In the genomic region with DNA sequence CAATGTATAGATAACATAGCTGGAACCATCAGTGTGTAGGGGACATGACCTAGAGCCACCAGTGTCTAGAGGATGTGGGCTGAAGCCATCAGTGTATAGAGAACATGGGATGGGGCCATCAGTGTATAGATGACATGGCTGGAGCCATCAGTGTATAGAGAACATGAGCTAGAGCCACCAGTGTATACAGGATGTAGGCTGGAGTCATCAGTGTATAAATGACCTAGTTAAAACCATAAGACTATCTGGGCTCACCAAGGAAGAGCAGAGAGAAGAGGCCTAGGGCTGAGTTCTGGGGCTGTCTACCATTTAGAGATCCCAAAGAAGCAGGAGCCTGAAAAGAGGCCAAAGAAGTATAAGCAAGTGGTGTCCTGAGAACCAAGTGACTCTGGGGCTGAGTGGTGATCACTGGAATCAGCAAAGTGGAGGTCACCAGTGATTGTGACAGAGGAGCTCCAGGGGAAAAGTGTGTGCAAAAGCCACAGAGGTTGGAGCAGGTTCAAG, we compare ENCODE assay signal across 10 cellular contexts. TPM values are rescaled to one million over a fixed set of nuclear protein-coding genes. Genes with fewer than 3 reads are reported as not detected.
DNase-seq lines count a peak whose midpoint lies in the region; ATAC-seq and TF ChIP-seq lines count a peak whose summit lies in the region.
"Had no signal": no experiment of that assay in that cellular context is flagged by ENCODE, and none has a peak within 500 bp of the region (broad histone marks: within the 10 kb centered on the region; RNA-seq: fewer than 3 reads in every experiment).

No MANE protein-coding gene starts in this region.

- H3F3A ChIP-seq in MM.1S (ENCODE audit: insufficient read depth, low read length): no peaks in the 10 kb centered on the region

- no peak overlapping the region for H3K4me3 ChIP-seq in CD8-positive, alpha-beta memory T cell (ENCODE audit: low read length)
- H3K4me3 ChIP-seq in colonic mucosa: no peak overlapping the region
- H3K4me3 ChIP-seq in rectal smooth muscle tissue (ENCODE audit: low read length): no peak overlapping the region
- H3K4me3 ChIP-seq in MM.1S (ENCODE audit: low read length): no peak overlapping the region

- H3K36me3 ChIP-seq in CD8-positive, alpha-beta memory T cell (ENCODE audit: insufficient read depth, low read length): no peaks in the 10 kb centered on the region
- H3K36me3 ChIP-seq in colonic mucosa (no peaks in the 10 kb centered on the region), rectal smooth muscle tissue (ENCODE audit: control insufficient read depth, insufficient read depth, low read length) (no peaks in the 10 kb centered on the region), MM.1S (replicated peaks; ENCODE audit: insufficient read depth, low read length) (no peaks in the 10 kb centered on the region)

- DNase-seq in CD8-positive, alpha-beta memory T cell: peak in 1 of 5 donors; percentile 17
- DNase-seq in NAMALWA (ENCODE audit: low spot score): peak; percentile 76
- DNase-seq in colonic mucosa: peak; percentile 13
- DNase-seq in stimulated activated naive CD4-positive, alpha-beta T cell treated with Interleukin-2 at 50 U/mL for 16 hours (lab: John Stamatoyannopoulos, UW): no peak
- no peak for DNase-seq in MM.1S
- DNase-seq: NCI-H2081 treated with DMSO at 0.1 percent for 48 hours, SW 1271 had no signal

- CTCF ChIA-PET in CD8-positive, alpha-beta memory T cell (lab: Charles Lee): interaction anchor here (1.0 to 1.1 kb wide), 2 partner anchors 20 to 57 kb away, joined by 3 read pairs; no protein-coding TSS in a partner anchor

- no peak overlapping the region for H2AFZ ChIP-seq in MM.1S (ENCODE audit: low read length)

- H3K27me3 ChIP-seq in CD8-positive, alpha-beta memory T cell (ENCODE audit: insufficient read depth, low read length, poor library complexity, severe bottlenecking): no peaks in the 10 kb centered on the region
- H3K27me3 ChIP-seq in colonic mucosa (no peaks in the 10 kb centered on the region), rectal smooth muscle tissue (ENCODE audit: control insufficient read depth, insufficient read depth, low read length) (no peaks in the 10 kb centered on the region), MM.1S (replicated peaks; ENCODE audit: insufficient read depth, low read length) (peaks cover 72% of the 10 kb centered on the region)

- POLR2A ChIA-PET in CD8-positive, alpha-beta memory T cell (lab: Charles Lee): no interaction called here

- H4K20me1 ChIP-seq in MM.1S (ENCODE audit: insufficient read depth, low read length): no peaks in the 10 kb centered on the region

- no peak overlapping the region for H3K27ac ChIP-seq in CD8-positive, alpha-beta memory T cell (ENCODE audit: low read depth, low read length)
- H3K27ac ChIP-seq in colonic mucosa (no peak overlapping the region), rectal smooth muscle tissue (ENCODE audit: low read depth, low read length) (peak overlapping the region; percentile 97), MM.1S (ENCODE audit: low read length) (no peak overlapping the region)

- TF ChIP-seq CTCF in colonic mucosa (IDR thresholded peaks at IDR 0.05) (no peak), MM.1S (IDR thresholded peaks at IDR 0.05; ENCODE audit: low read length) (no peak)

- ATAC-seq in HG03432 (IDR thresholded peaks at IDR 0.05; ENCODE audit: unreplicated experiment): no peak
- ATAC-seq: HCT116 had no signal

- peak overlapping the region in 2 of 7 donors; percentile 17 to 46 for H3K4me3 Mint-ChIP-seq in CD8-positive, alpha-beta memory T cell

- no peak overlapping the region for H3K4me2 ChIP-seq in MM.1S (ENCODE audit: low read depth, low read length)

- no peaks in the 10 kb centered on the region for H3K9me3 ChIP-seq in CD8-positive, alpha-beta memory T cell (ENCODE audit: low read length)
- H3K9me3 ChIP-seq in colonic mucosa (no peaks in the 10 kb centered on the region), MM.1S (replicated peaks; ENCODE audit: insufficient read depth, low read length) (no peaks in the 10 kb centered on the region)

- intact Hi-C loops in colonic mucosa (cut with DNase I): no loop called here

- H3K36me3 Mint-ChIP-seq in CD8-positive, alpha-beta memory T cell: no peaks in the 10 kb centered on the region

- no peaks in the 10 kb centered on the region for H3K79me2 ChIP-seq in MM.1S (ENCODE audit: low read length)

- H3K4me1 Mint-ChIP-seq in CD8-positive, alpha-beta memory T cell: peaks cover 20 to 37% (median 30%) of the 10 kb centered on the region in 3 donors

- H3K9me2 ChIP-seq in MM.1S (replicated peaks; ENCODE audit: insufficient read depth, low read length): no peaks in the 10 kb centered on the region

- H3K9ac ChIP-seq in colonic mucosa (ENCODE audit: low read depth in 2 of 2, low read length in 2 of 2) (no peak overlapping the region), rectal smooth muscle tissue (ENCODE audit: low read length) (no peak overlapping the region), MM.1S (ENCODE audit: low read length) (no peak overlapping the region)

- H3K27ac Mint-ChIP-seq in CD8-positive, alpha-beta memory T cell: peak overlapping the region in 5 of 8 donors; percentile 6 to 73 (median 16)

- H3K9me3 Mint-ChIP-seq in CD8-positive, alpha-beta memory T cell: no peaks in the 10 kb centered on the region

- peaks cover 10 to 13% of the 10 kb centered on the region in 2 donors for H3K27me3 Mint-ChIP-seq in CD8-positive, alpha-beta memory T cell

- peaks cover 8% of the 10 kb centered on the region for H3K4me1 ChIP-seq in CD8-positive, alpha-beta memory T cell (ENCODE audit: insufficient read depth, low read length)
- peaks cover 16% of the 10 kb centered on the region for H3K4me1 ChIP-seq in colonic mucosa
- peaks cover 64% of the 10 kb centered on the region for H3K4me1 ChIP-seq in rectal smooth muscle tissue (ENCODE audit: control insufficient read depth, insufficient read depth, low read length)
- H3K4me1 ChIP-seq in MM.1S (ENCODE audit: low read length): no peaks in the 10 kb centered on the region

RNA-seq across cellular contexts. Expression of gene RFX2, which starts 41.0 kb away (rescaled TPM):
- 1 to 10 TPM; 4.2 to 4.9 TPM for total RNA-seq in CD8-positive, alpha-beta memory T cell
- polyA plus RNA-seq in CD8-positive, alpha-beta memory T cell: 1.5 TPM
- 1 to 10 TPM; 6.2 to 7.3 TPM for total RNA-seq in colonic mucosa

Comparison
In these comparisons a context has a peak if more than half of its experiments do, and no peak if none do; other contexts are left out.
1. DNase-seq: peak in NAMALWA (single experiment) and colonic mucosa (single experiment); none in stimulated activated naive CD4-positive, alpha-beta T cell treated with Interleukin-2 at 50 U/mL for 16 hours (single experiment) and MM.1S (single experiment).